In the genomic region with DNA sequence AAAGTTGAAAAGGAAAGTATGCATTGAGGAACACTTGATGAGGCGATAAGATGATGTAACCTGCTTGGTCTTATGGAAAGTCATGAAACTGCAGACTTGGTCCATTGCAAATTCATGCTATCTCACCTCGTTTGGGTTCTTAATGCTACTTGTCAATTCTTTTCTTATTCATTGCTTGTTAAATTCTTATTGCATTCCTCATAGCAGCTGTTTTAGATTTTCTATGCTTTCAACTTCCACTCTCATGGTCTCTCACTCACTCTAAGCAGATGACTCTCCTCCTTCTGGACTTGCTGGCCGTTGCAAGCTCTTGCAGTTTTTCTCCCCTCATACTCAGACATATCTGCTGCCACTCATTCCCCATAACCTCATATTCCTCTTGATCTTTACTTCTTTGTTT, we compare ENCODE assay signal across 19 cellular contexts.
DNase-seq lines count a peak whose midpoint lies in the region; ATAC-seq and TF ChIP-seq lines count a peak whose summit lies in the region.
"Had no signal": no experiment of that assay in that cellular context is flagged by ENCODE, and none has a peak within 500 bp of the region (broad histone marks: within the 10 kb centered on the region; RNA-seq: fewer than 3 reads in every experiment).

No MANE protein-coding gene starts in this region.

- no peak overlapping the region for H3K4me3 Mint-ChIP-seq in mesothelial cell of epicardium
- no peak overlapping the region for H3K4me3 Mint-ChIP-seq in activated T-helper 2 cell treated with anti-CD3 and anti-CD28 coated beads, Interferon-gamma antibody, Interleukin-2, Interleukin-4, amounts not matched to agents 10 μg/mL and 5 μg/mL and 100 μg/mL, durations not matched to agents 14 hours and 24 hours and 36 hours (ENCODE audit: low read depth)
- no peak overlapping the region for H3K4me3 Mint-ChIP-seq in CD14-positive monocyte
- H3K4me3 Mint-ChIP-seq: activated CD4-positive, alpha-beta memory T cell treated with anti-CD3 and anti-CD28 coated beads, Interleukin-2, amount 10 ng/mL, durations not matched to agents 7 days and 5 days; activated T-helper 1 cell treated with anti-CD3 and anti-CD28 coated beads, Interleukin-12 subunit alpha, Interleukin-12 subunit beta, Interleukin-2, Interleukin-4 antibody, amounts not matched to agents 30 ng/mL and 10 ng/mL and 1 ng/mL, durations not matched to agents 14 hours and 24 hours and 36 hours; dendritic cell treated with granulocyte-macrophage colony-stimulating factor and Interleukin-4, amounts not matched to agents 40 ng/mL and 50 ng/mL, for 4 days; naive thymus-derived CD8-positive, alpha-beta T cell had no signal

- DNase-seq in AG20443 (ENCODE audit: low spot score): peak; percentile 56
- DNase-seq in M059J (ENCODE audit: low read depth): peak; percentile 51
- peak; percentile 82 for DNase-seq in choroid plexus epithelial cell (ENCODE audit: low read depth)
- no peak for DNase-seq in mesothelial cell of epicardium (ENCODE audit: low spot score in 2 of 2, unreplicated experiment in 2 of 2)
- no peak for DNase-seq in activated T-helper 2 cell treated with anti-CD3 and anti-CD28 coated beads, Interferon-gamma antibody, Interleukin-2, Interleukin-4, amounts not matched to agents 10 μg/mL and 5 μg/mL and 100 μg/mL, durations not matched to agents 14 hours and 24 hours and 36 hours (ENCODE audit: low spot score)
- no peak for DNase-seq in GM13977 (ENCODE audit: low spot score)
- DNase-seq in CD14-positive monocyte (ENCODE audit: low spot score): no peak
- DNase-seq: activated CD4-positive, alpha-beta memory T cell treated with anti-CD3 and anti-CD28 coated beads, Interleukin-2, amount 10 ng/mL, durations not matched to agents 7 days and 5 days; amygdala; DMS 273 treated with DMSO at 0.1 percent for 48 hours; naive thymus-derived CD8-positive, alpha-beta T cell; NCI-H1694 treated with DMSO at 0.1 percent for 48 hours; NCI-H510A had no signal

- H3K27ac Mint-ChIP-seq in mesothelial cell of epicardium (peak overlapping the region; percentile 30), CD14-positive monocyte (no peak overlapping the region)
- no peak overlapping the region for H3K27ac Mint-ChIP-seq in activated T-helper 2 cell treated with anti-CD3 and anti-CD28 coated beads, Interferon-gamma antibody, Interleukin-2, Interleukin-4, amounts not matched to agents 10 μg/mL and 5 μg/mL and 100 μg/mL, durations not matched to agents 14 hours and 24 hours and 36 hours
- H3K27ac Mint-ChIP-seq: activated CD4-positive, alpha-beta memory T cell treated with anti-CD3 and anti-CD28 coated beads, Interleukin-2, amount 10 ng/mL, durations not matched to agents 7 days and 5 days; activated T-helper 1 cell treated with anti-CD3 and anti-CD28 coated beads, Interleukin-12 subunit alpha, Interleukin-12 subunit beta, Interleukin-2, Interleukin-4 antibody, amounts not matched to agents 30 ng/mL and 10 ng/mL and 1 ng/mL, durations not matched to agents 14 hours and 24 hours and 36 hours; dendritic cell treated with granulocyte-macrophage colony-stimulating factor and Interleukin-4, amounts not matched to agents 40 ng/mL and 50 ng/mL, for 4 days; naive thymus-derived CD8-positive, alpha-beta T cell had no signal

- no peaks in the 10 kb centered on the region for H3K9me3 Mint-ChIP-seq in mesothelial cell of epicardium
- no peaks in the 10 kb centered on the region for H3K9me3 Mint-ChIP-seq in activated T-helper 2 cell treated with anti-CD3 and anti-CD28 coated beads, Interferon-gamma antibody, Interleukin-2, Interleukin-4, amounts not matched to agents 10 μg/mL and 5 μg/mL and 100 μg/mL, durations not matched to agents 14 hours and 24 hours and 36 hours
- H3K9me3 Mint-ChIP-seq in CD14-positive monocyte: peaks cover 0 to 5% (median 0%) of the 10 kb centered on the region in 7 donors
- H3K9me3 Mint-ChIP-seq: activated CD4-positive, alpha-beta memory T cell treated with anti-CD3 and anti-CD28 coated beads, Interleukin-2, amount 10 ng/mL, durations not matched to agents 7 days and 5 days; activated T-helper 1 cell treated with anti-CD3 and anti-CD28 coated beads, Interleukin-12 subunit alpha, Interleukin-12 subunit beta, Interleukin-2, Interleukin-4 antibody, amounts not matched to agents 30 ng/mL and 10 ng/mL and 1 ng/mL, durations not matched to agents 14 hours and 24 hours and 36 hours; dendritic cell treated with granulocyte-macrophage colony-stimulating factor and Interleukin-4, amounts not matched to agents 40 ng/mL and 50 ng/mL, for 4 days; naive thymus-derived CD8-positive, alpha-beta T cell had no signal

- H3K27me3 Mint-ChIP-seq in mesothelial cell of epicardium (ENCODE audit: low read depth) (no peaks in the 10 kb centered on the region), CD14-positive monocyte (ENCODE audit: low read depth in 3 of 3) (peaks cover 0 to 4% (median 2%) of the 10 kb centered on the region in 3 donors)
- no peaks in the 10 kb centered on the region for H3K27me3 Mint-ChIP-seq in activated T-helper 2 cell treated with anti-CD3 and anti-CD28 coated beads, Interferon-gamma antibody, Interleukin-2, Interleukin-4, amounts not matched to agents 10 μg/mL and 5 μg/mL and 100 μg/mL, durations not matched to agents 14 hours and 24 hours and 36 hours (ENCODE audit: low read depth)
- H3K27me3 Mint-ChIP-seq: activated CD4-positive, alpha-beta memory T cell treated with anti-CD3 and anti-CD28 coated beads, Interleukin-2, amount 10 ng/mL, durations not matched to agents 7 days and 5 days; dendritic cell treated with granulocyte-macrophage colony-stimulating factor and Interleukin-4, amounts not matched to agents 40 ng/mL and 50 ng/mL, for 4 days had no signal

- no peak for ATAC-seq in HG02759 (IDR thresholded peaks at IDR 0.05; ENCODE audit: unreplicated experiment)
- ATAC-seq: naive thymus-derived CD8-positive, alpha-beta T cell had no signal

- in situ Hi-C loops in GM13977 (cut with MboI; ENCODE audit: low pct_unique_long_range_greater_than_20kb, low sequenced_read_pairs, unreplicated experiment): no loop called here

- intact Hi-C loops in activated T-helper 2 cell treated with anti-CD3 and anti-CD28 coated beads, Interferon-gamma antibody, Interleukin-2, Interleukin-4, amounts not matched to agents 10 μg/mL and 5 μg/mL and 100 μg/mL, durations not matched to agents 14 hours and 24 hours and 36 hours (cut with micrococcal nuclease): loop anchor here (10.0 kb wide), 1 partner anchor 58 kb away; no protein-coding TSS in a partner anchor
- intact Hi-C loops in CD14-positive monocyte (cut with micrococcal nuclease): no loop called here

- H3K36me3 Mint-ChIP-seq in mesothelial cell of epicardium: no peaks in the 10 kb centered on the region
- H3K36me3 Mint-ChIP-seq in activated T-helper 2 cell treated with anti-CD3 and anti-CD28 coated beads, Interferon-gamma antibody, Interleukin-2, Interleukin-4, amounts not matched to agents 10 μg/mL and 5 μg/mL and 100 μg/mL, durations not matched to agents 14 hours and 24 hours and 36 hours (ENCODE audit: low read depth): no peaks in the 10 kb centered on the region
- no peaks in the 10 kb centered on the region for H3K36me3 Mint-ChIP-seq in CD14-positive monocyte
- H3K36me3 Mint-ChIP-seq: naive thymus-derived CD8-positive, alpha-beta T cell had no signal

- no peak overlapping the region for H3K4me3 ChIP-seq in choroid plexus epithelial cell (ENCODE audit: low read depth, low read length)
- H3K4me3 ChIP-seq: BLaER1, prostate gland, vagina had no signal

- H3K4me1 Mint-ChIP-seq in mesothelial cell of epicardium: peaks cover 37% of the 10 kb centered on the region
- no peaks in the 10 kb centered on the region for H3K4me1 Mint-ChIP-seq in activated T-helper 2 cell treated with anti-CD3 and anti-CD28 coated beads, Interferon-gamma antibody, Interleukin-2, Interleukin-4, amounts not matched to agents 10 μg/mL and 5 μg/mL and 100 μg/mL, durations not matched to agents 14 hours and 24 hours and 36 hours (ENCODE audit: low read depth)
- no peaks in the 10 kb centered on the region for H3K4me1 Mint-ChIP-seq in CD14-positive monocyte
- H3K4me1 Mint-ChIP-seq: activated CD4-positive, alpha-beta memory T cell treated with anti-CD3 and anti-CD28 coated beads, Interleukin-2, amount 10 ng/mL, durations not matched to agents 7 days and 5 days; naive thymus-derived CD8-positive, alpha-beta T cell had no signal

- TF ChIP-seq CTCF in choroid plexus epithelial cell (conservative IDR thresholded peaks at IDR 0.05; ENCODE audit: low read depth, low read length) (peak; percentile 38), mesothelial cell of epicardium (IDR thresholded peaks at IDR 0.05; ENCODE audit: unreplicated experiment) (no peak), GM13977 (IDR thresholded peaks at IDR 0.05; ENCODE audit: extremely low read depth, insufficient read depth, missing control alignments) (no peak), CD14-positive monocyte (IDR thresholded peaks at IDR 0.05) (no peak)

Comparison
In these comparisons a context has a peak if more than half of its experiments do, and no peak if none do; other contexts are left out.
1. DNase-seq: peak in AG20443 (single experiment), M059J (single experiment) and choroid plexus epithelial cell (single experiment); none in mesothelial cell of epicardium (0 of 2), activated T-helper 2 cell treated with anti-CD3 and anti-CD28 coated beads, Interferon-gamma antibody, Interleukin-2, Interleukin-4, amounts not matched to agents 10 μg/mL and 5 μg/mL and 100 μg/mL, durations not matched to agents 14 hours and 24 hours and 36 hours (single experiment), GM13977 (single experiment) and CD14-positive monocyte (single experiment).